15 cellular contexts compared by ENCODE assay signal in genomic region chr7:131224996-131225395, GRCh38.
DNase-seq lines count a peak whose midpoint lies in the region; ATAC-seq and TF ChIP-seq lines count a peak whose summit lies in the region.
"Had no signal": no experiment of that assay in that cellular context is flagged by ENCODE, and none has a peak within 500 bp of the region (broad histone marks: within the 10 kb centered on the region; RNA-seq: fewer than 3 reads in every experiment).

No MANE protein-coding gene starts in this region.

- no peak overlapping the region for H2AFZ ChIP-seq in IMR-90 (replicated peaks; ENCODE audit: low read length, poor library complexity)

- DNase-seq in IMR-90 (no peak), body of pancreas (no peak), suprapubic skin (ENCODE audit: low spot score in 2 of 2) (no peak), SJCRH30 (no peak), DMS153 (lab: John Stamatoyannopoulos, UW) (no peak), H4 (ENCODE audit: low spot score) (no peak)
- DNase-seq: activated CD4-positive, alpha-beta T cell treated with anti-CD3 and anti-CD28 coated beads for 4 hours; activated naive CD4-positive, alpha-beta T cell treated with anti-CD3 and anti-CD28 coated beads, Interleukin-2, amount 10 ng/mL, durations not matched to agents 7 days and 5 days; BE2C; Karpas-422; NCI-H1436; SHP77 treated with DMSO at 0.1 percent for 48 hours; T1000 had no signal

- 88% methylated on average over 3 of the region's 6 CpGs; no CpG with 5 or more reads in 1 of the 2 experiments for WGBS in IMR-90 (ENCODE audit: extremely low coverage in 2 of 2, insufficient read length in 1 of 2), 2 experiments
- 95 to 96% methylated on average over 6 of the region's 6 CpGs for WGBS in body of pancreas, 2 donors
- 95% methylated on average over 6 of the region's 6 CpGs for WGBS in suprapubic skin

- CTCF ChIA-PET in IMR-90 (lab: Yijun Ruan, JAX) = no interaction called here

- no peaks in the 10 kb centered on the region for H3K79me1 ChIP-seq in IMR-90 (ENCODE audit: low read depth in 1 of 2, low read length in 2 of 2)

- TF ChIP-seq CTCF in IMR-90 (conservative IDR thresholded peaks at IDR 0.05; ENCODE audit: low read depth, low read length) (no peak), body of pancreas (IDR thresholded peaks at IDR 0.05) (no peak), suprapubic skin (IDR thresholded peaks at IDR 0.05) (no peak)

- H3K56ac ChIP-seq in IMR-90 (ENCODE audit: extremely low read depth, insufficient read depth, low read length) = no peak overlapping the region

- no peaks in the 10 kb centered on the region for H3K36me3 ChIP-seq in IMR-90 (ENCODE audit: control insufficient read depth, insufficient read depth, low read length)
- H3K36me3 ChIP-seq in body of pancreas (replicated peaks in 1 of 2; ENCODE audit: insufficient read depth in 1 of 2, low read depth in 2 of 2) = no peaks in the 10 kb centered on the region
- no peaks in the 10 kb centered on the region for H3K36me3 ChIP-seq in mucosa of rectum (ENCODE audit: control insufficient read depth in 2 of 2, insufficient read depth in 2 of 2, low read length in 2 of 2)
- no peaks in the 10 kb centered on the region for H3K36me3 ChIP-seq in suprapubic skin
- H3K36me3 ChIP-seq in SJCRH30 = no peaks in the 10 kb centered on the region
- H3K36me3 ChIP-seq: BE2C had no signal

- ATAC-seq in IMR-90 (ENCODE audit: low read depth) (no peak), body of pancreas (no peak), GM21737 (IDR thresholded peaks at IDR 0.05; ENCODE audit: unreplicated experiment) (no peak)

- H3K9me3 ChIP-seq in IMR-90 (ENCODE audit: control insufficient read depth, insufficient read depth, low read length) (no peaks in the 10 kb centered on the region), body of pancreas (no peaks in the 10 kb centered on the region), mucosa of rectum (ENCODE audit: control insufficient read depth in 2 of 2, low read length in 2 of 2) (no peaks in the 10 kb centered on the region), suprapubic skin (no peaks in the 10 kb centered on the region), SJCRH30 (replicated peaks) (no peaks in the 10 kb centered on the region)
- H3K9me3 ChIP-seq: BE2C had no signal

- intact Hi-C loops in IMR-90 (cut with micrococcal nuclease) = loop anchor here (5.0 kb wide), 1 partner anchor 118 kb away; no protein-coding TSS in a partner anchor
- intact Hi-C loops in body of pancreas (cut with DNase I) = no loop called here

- no peak overlapping the region for H3K14ac ChIP-seq in IMR-90 (replicated peaks; ENCODE audit: low read depth, low read length)

- H3K4me1 ChIP-seq in IMR-90 (ENCODE audit: control insufficient read depth, insufficient read depth, low read length) = peaks cover 4% of the 10 kb centered on the region
- H3K4me1 ChIP-seq in body of pancreas = peaks cover 22% of the 10 kb centered on the region
- peaks cover 12 to 16% of the 10 kb centered on the region in 2 donors for H3K4me1 ChIP-seq in mucosa of rectum (ENCODE audit: control insufficient read depth in 2 of 2, insufficient read depth in 2 of 2, low read length in 2 of 2)
- H3K4me1 ChIP-seq in suprapubic skin = peaks cover 8% of the 10 kb centered on the region
- peaks cover 3% of the 10 kb centered on the region; the same call in 1 of the 2 replicates for H3K4me1 ChIP-seq in SJCRH30
- H3K4me1 ChIP-seq: BE2C had no signal

- POLR2A ChIA-PET in IMR-90 (lab: Charles Lee; ENCODE audit: unreplicated experiment) = no interaction called here

- peaks cover 4% of the 10 kb centered on the region; the same call in 1 of the 2 replicates for H3K9me1 ChIP-seq in IMR-90 (ENCODE audit: insufficient read depth, low read length)

- H3K4me2 ChIP-seq in IMR-90 (ENCODE audit: low read depth, low read length) = no peak overlapping the region

- no peak overlapping the region for H2BK120ac ChIP-seq in IMR-90 (ENCODE audit: low read depth, low read length)

- H2BK20ac ChIP-seq in IMR-90 (ENCODE audit: low read depth, low read length) = 0 out of 2 replicates have a peak overlapping the region, but pooled peaks have one; percentile 49

- no peak overlapping the region for H3K23ac ChIP-seq in IMR-90 (ENCODE audit: low read depth, low read length)

- dilution Hi-C loops in IMR-90 (cut with HindIII; ENCODE audit: low sequenced_read_pairs, unreplicated experiment) = no loop called here

- H3K4me3 ChIP-seq in IMR-90 (ENCODE audit: insufficient read depth, low read depth, low read length) = no peak overlapping the region
- H3K4me3 ChIP-seq in body of pancreas = no peak overlapping the region
- H3K4me3 ChIP-seq in mucosa of rectum (ENCODE audit: low read length in 2 of 2) = no peak overlapping the region
- H3K4me3 ChIP-seq in suprapubic skin = no peak overlapping the region
- H3K4me3 ChIP-seq in SJCRH30 = no peak overlapping the region

- no peak overlapping the region for H3K18ac ChIP-seq in IMR-90 (ENCODE audit: low read depth, low read length)

- H3K9ac ChIP-seq in IMR-90 (ENCODE audit: low read depth, low read length) (no peak overlapping the region), mucosa of rectum (ENCODE audit: low read depth in 1 of 2, low read length in 2 of 2) (peak overlapping the region in 1 of 2 donors; percentile 22)

- 0 out of 3 replicates have a peak overlapping the region, but pooled peaks have one; percentile 21 for H2BK15ac ChIP-seq in IMR-90 (ENCODE audit: low read depth, low read length)

- H4K8ac ChIP-seq in IMR-90 (ENCODE audit: low read depth in 2 of 2, low read length in 2 of 2) = peak overlapping the region in 1 of 2 experiments; percentile 25; a peak in 1 of 4 replicates

- H4K91ac ChIP-seq in IMR-90 (ENCODE audit: insufficient read depth, low read depth, low read length) = no peak overlapping the region

- no peak for TF ChIP-seq POLR2A in IMR-90 (IDR thresholded peaks at IDR 0.05; ENCODE audit: low read depth, low read length)
- TF ChIP-seq POLR2A in body of pancreas (IDR thresholded peaks at IDR 0.05) = no peak
- no peak for TF ChIP-seq POLR2A in suprapubic skin (IDR thresholded peaks at IDR 0.05)

- no peak for TF ChIP-seq EP300 in suprapubic skin (IDR thresholded peaks at IDR 0.05)

- H4K5ac ChIP-seq in IMR-90 (ENCODE audit: low read depth, low read length) = no peak overlapping the region

- in situ Hi-C loops in IMR-90 (cut with MboI; ENCODE audit: low sequenced_read_pairs) = no loop called here

- H3K27ac ChIP-seq in IMR-90 (ENCODE audit: insufficient read depth, low read length) (no peak overlapping the region), body of pancreas (peak overlapping the region; percentile 50 to 77 (median 62)), mucosa of rectum (ENCODE audit: low read depth in 2 of 2, low read length in 2 of 2) (peak overlapping the region; percentile 75 to 79), suprapubic skin (peak overlapping the region; percentile 47), SJCRH30 (no peak overlapping the region)

- TF ChIP-seq RAD21 in IMR-90 (IDR thresholded peaks at IDR 0.05; ENCODE audit: low read length) = no peak

- no TSS peak for BruUV-seq in IMR-90 (replicated peaks; lab: Mats Ljungman, UMichigan)

- no peak overlapping the region for H2AK9ac ChIP-seq in IMR-90 (replicated peaks; ENCODE audit: low read depth, low read length, poor library complexity)

- no peak overlapping the region for H2BK5ac ChIP-seq in IMR-90 (ENCODE audit: low read depth, low read length, poor library complexity, severe bottlenecking)

- H4K20me1 ChIP-seq in IMR-90 (ENCODE audit: insufficient read depth, low read length) = no peaks in the 10 kb centered on the region

- H3K27me3 ChIP-seq in IMR-90 (ENCODE audit: control insufficient read depth, insufficient read depth, low read length) (no peaks in the 10 kb centered on the region), body of pancreas (no peaks in the 10 kb centered on the region), mucosa of rectum (ENCODE audit: control insufficient read depth in 2 of 2, insufficient read depth in 2 of 2, low read length in 2 of 2) (no peaks in the 10 kb centered on the region), suprapubic skin (no peaks in the 10 kb centered on the region), SJCRH30 (no peaks in the 10 kb centered on the region)
- H3K27me3 ChIP-seq: BE2C had no signal

- H3K4ac ChIP-seq in IMR-90 (ENCODE audit: low read depth, low read length) = no peak overlapping the region

- H2AK5ac ChIP-seq in IMR-90 (ENCODE audit: low read depth, low read length) = peak overlapping the region; percentile 75; the same call in 1 of the 2 replicates

TF ChIP-seq in IMR-90, 13 proteins besides CTCF, POLR2A, EP300 and RAD21 (continues in another document):
- no peak for TF ChIP-seq MXI1 (IDR thresholded peaks at IDR 0.05; ENCODE audit: borderline replicate concordance, low read depth, low read length)
- TF ChIP-seq CEBPB (IDR thresholded peaks at IDR 0.05; ENCODE audit: low read depth, low read length) = no peak
- TF ChIP-seq NFE2L2 (IDR thresholded peaks at IDR 0.05; ENCODE audit: low read depth, low read length) = no peak
- TF ChIP-seq FOS (IDR thresholded peaks at IDR 0.05; ENCODE audit: low read depth, low read length) = no peak
- no peak for TF ChIP-seq USF2 (IDR thresholded peaks at IDR 0.05; ENCODE audit: low read depth, low read length)
- TF ChIP-seq SMC3 (IDR thresholded peaks at IDR 0.05; ENCODE audit: low read depth, low read length) = no peak
- no peak for TF ChIP-seq BHLHE40 (IDR thresholded peaks at IDR 0.05; ENCODE audit: low read depth, low read length)
- no peak for TF ChIP-seq MAZ (IDR thresholded peaks at IDR 0.05; ENCODE audit: borderline replicate concordance, low read depth, low read length)
- TF ChIP-seq RFX5 (IDR thresholded peaks at IDR 0.05; ENCODE audit: low read depth, low read length) = no peak
- no peak for TF ChIP-seq MAFK (IDR thresholded peaks at IDR 0.05; ENCODE audit: low read depth, low read length)
- TF ChIP-seq CHD1 (IDR thresholded peaks at IDR 0.05; ENCODE audit: low read depth, low read length) = no peak
- no peak for TF ChIP-seq RCOR1 (IDR thresholded peaks at IDR 0.05; ENCODE audit: insufficient replicate concordance, low read length)

Comparison
In these comparisons a context has a peak if more than half of its experiments do, and no peak if none do; other contexts are left out.
1. H3K27ac ChIP-seq: peak in body of pancreas (4 of 4), mucosa of rectum (2 of 2) and suprapubic skin (single experiment); none in IMR-90 (single experiment) and SJCRH30 (single experiment).